Comparison of ENCODE assay signal across 30 cellular contexts in the genomic region with DNA sequence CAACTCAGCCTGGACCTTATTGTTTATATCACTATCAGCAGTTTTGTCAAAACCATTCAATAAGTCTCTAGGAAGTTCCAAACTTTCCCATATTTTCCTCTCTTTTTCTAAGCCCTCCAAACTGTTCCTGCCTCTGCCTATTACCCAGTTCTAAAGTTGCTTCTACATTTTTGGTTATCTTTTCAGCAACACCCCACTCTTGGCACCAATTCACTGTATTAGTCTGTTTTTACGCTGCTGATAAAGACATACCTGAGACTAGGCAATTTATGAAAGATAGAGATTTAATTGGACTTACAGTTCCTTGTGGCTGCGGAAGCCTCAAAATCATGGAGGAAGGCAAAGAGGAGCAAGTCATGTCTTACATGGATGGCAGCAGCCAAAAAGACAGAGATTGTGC.
"Had no signal": no experiment of that assay in that cellular context is flagged by ENCODE, and none has a peak within 500 bp of the region (broad histone marks: within the 10 kb centered on the region; RNA-seq: fewer than 3 reads in every experiment).

No MANE protein-coding gene starts in this region.

- H3K27me3 Mint-ChIP-seq: dendritic cell treated with granulocyte-macrophage colony-stimulating factor and Interleukin-4, amounts not matched to agents 40 ng/mL and 50 ng/mL, for 4 days; effector memory CD8-positive, alpha-beta T cell had no signal

- H3K4me1 ChIP-seq: colonic mucosa, esophagus muscularis mucosa, esophagus squamous epithelium, foreskin keratinocyte, gastrocnemius medialis, gastroesophageal sphincter, heart left ventricle, heart right ventricle had no signal

- H2AFZ ChIP-seq: hepatocyte had no signal

- DNase-seq: colonic mucosa; cortex of kidney; dermis blood vessel endothelial cell; dorsolateral prefrontal cortex; effector CD4-positive, alpha-beta T cell; effector CD8-positive, alpha-beta T cell; effector memory CD4-positive, alpha-beta T cell; effector memory CD8-positive, alpha-beta T cell; endodermal cell; erythroblast; esophagus squamous epithelium; foreskin fibroblast; foreskin keratinocyte; foreskin melanocyte; gastrocnemius medialis; glutamatergic neuron; head of caudate nucleus; heart left ventricle; heart right ventricle had no signal

- ATAC-seq: effector memory CD8-positive, alpha-beta T cell; esophagus mucosa; foreskin keratinocyte; gastrocnemius medialis; gastroesophageal sphincter; heart left ventricle; heart right ventricle had no signal

- FAIRE-seq: colon, endometrium, endothelial cell of umbilical vein, frontal cortex had no signal

- H3K4me3 Mint-ChIP-seq: dendritic cell treated with granulocyte-macrophage colony-stimulating factor and Interleukin-4, amounts not matched to agents 40 ng/mL and 50 ng/mL, for 4 days; effector memory CD8-positive, alpha-beta T cell; endodermal cell had no signal

- H3K4me3 ChIP-seq: colonic mucosa, coronary artery, dorsolateral prefrontal cortex, esophagus muscularis mucosa, esophagus squamous epithelium, gastrocnemius medialis, gastroesophageal sphincter, heart left ventricle, heart right ventricle, hepatocyte had no signal

- H3K4me2 ChIP-seq: hepatocyte had no signal

- H3K4me1 Mint-ChIP-seq: endodermal cell had no signal

- H3K79me2 ChIP-seq: hepatocyte had no signal

- H3K27ac Mint-ChIP-seq: dendritic cell treated with granulocyte-macrophage colony-stimulating factor and Interleukin-4, amounts not matched to agents 40 ng/mL and 50 ng/mL, for 4 days; effector memory CD8-positive, alpha-beta T cell; endodermal cell had no signal

- H3K27me3 ChIP-seq: colonic mucosa, esophagus muscularis mucosa, esophagus squamous epithelium, foreskin keratinocyte, gastrocnemius medialis, gastroesophageal sphincter, heart left ventricle, heart right ventricle, hepatocyte had no signal

- H3K9me3 ChIP-seq: colonic mucosa, gastrocnemius medialis had no signal

- H3K27ac ChIP-seq: colonic mucosa, coronary artery, dorsolateral prefrontal cortex, epithelial cell of prostate, esophagus muscularis mucosa, esophagus squamous epithelium, foreskin keratinocyte, gastrocnemius medialis, gastroesophageal sphincter, heart left ventricle, heart right ventricle, hepatocyte had no signal

- H3K36me3 ChIP-seq: colonic mucosa, esophagus muscularis mucosa, esophagus squamous epithelium, gastrocnemius medialis, gastroesophageal sphincter, heart left ventricle, heart right ventricle had no signal
